ENCODE assay signal across 11 cellular contexts in the genomic region with DNA sequence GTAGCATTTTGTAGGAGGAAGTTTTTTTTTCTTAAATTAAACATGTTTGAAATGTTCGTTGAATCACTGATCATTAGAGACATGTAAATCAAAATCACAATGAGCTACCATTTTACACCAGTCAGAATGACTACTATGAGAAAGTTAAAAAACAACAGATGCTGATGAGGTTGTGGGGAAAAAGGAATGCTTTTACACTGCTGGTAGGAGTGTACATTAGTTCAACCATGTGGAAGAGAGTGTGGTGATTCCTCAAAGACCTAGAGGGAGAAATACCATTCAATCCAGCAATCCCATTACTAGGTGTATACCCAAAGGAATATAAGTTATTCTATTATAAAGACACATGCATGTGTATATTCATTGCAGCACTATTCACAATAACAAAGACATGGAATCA.
"Had no signal": no experiment of that assay in that cellular context is flagged by ENCODE, and none has a peak within 500 bp of the region (broad histone marks: within the 10 kb centered on the region; RNA-seq: fewer than 3 reads in every experiment).

No MANE protein-coding gene starts in this region.

- H3K9ac ChIP-seq: GM23248 had no signal

- H2AFZ ChIP-seq: GM23248, GM23338 had no signal

- H3K36me3 ChIP-seq: HAP-1 had no signal

- H3K4me3 ChIP-seq: GM23248, GM23338, HAP-1 had no signal

- H3K27ac ChIP-seq: GM23248 had no signal

- H3K9me3 ChIP-seq: HAP-1 had no signal

- DNase-seq: GM23248, GOT3, H7, H9, HCEC 1CT, HFFc6 had no signal

- FAIRE-seq: H1, H54 had no signal

- H3K4me2 ChIP-seq: GM23338 had no signal

- ATAC-seq: GM23338, HCT116 had no signal
